12 cellular contexts compared by ENCODE assay signal in genomic region chr7:32881074-32881982, GRCh38. TPM values are rescaled to one million over a fixed set of nuclear protein-coding genes. Genes with fewer than 3 reads are reported as not detected.
A peak's percentile ranks its signal among the peaks of the same experiment; 100 is the strongest.
DNase-seq lines count a peak whose midpoint lies in the region; ATAC-seq and TF ChIP-seq lines count a peak whose summit lies in the region.
"Had no signal": no experiment of that assay in that cellular context is flagged by ENCODE, and none has a peak within 500 bp of the region (broad histone marks: within the 10 kb centered on the region; RNA-seq: fewer than 3 reads in every experiment).

No MANE protein-coding gene starts in this region.

- H4K20me1 ChIP-seq in SK-N-SH (ENCODE audit: insufficient read depth), result peaks cover 88% of the 10 kb centered on the region

- no peak overlapping the region for H3K4me3 Mint-ChIP-seq in stimulated activated naive CD8-positive, alpha-beta T cell treated with anti-CD3 and anti-CD28 coated beads, Interleukin-15, Interleukin-2, amounts not matched to agents 100 ng/mL and 50 ng/mL, for 24 hours
- no peak overlapping the region for H3K4me3 Mint-ChIP-seq in stimulated activated naive CD8-positive, alpha-beta T cell treated with anti-CD3 and anti-CD28 coated beads, Interleukin-15, amount 100 ng/mL, for 72 hours

- H3K79me2 ChIP-seq in SK-N-SH (ENCODE audit: insufficient read depth), result peaks cover 100% of the 10 kb centered on the region

- H3K27me3 ChIP-seq in SK-N-SH (ENCODE audit: insufficient read depth) (no peaks in the 10 kb centered on the region), tibial nerve (no peaks in the 10 kb centered on the region)

- H3K9me3 ChIP-seq in SK-N-SH (no peaks in the 10 kb centered on the region), tibial nerve (no peaks in the 10 kb centered on the region)

- H3K9me2 ChIP-seq in SK-N-SH, result no peaks in the 10 kb centered on the region

- peaks cover 35% of the 10 kb centered on the region for H3F3A ChIP-seq in SK-N-SH (replicated peaks; ENCODE audit: insufficient read depth)

- no peak for TF ChIP-seq POLR2A in tibial nerve (IDR thresholded peaks at IDR 0.05)

- H3K27ac Mint-ChIP-seq in stimulated activated naive CD8-positive, alpha-beta T cell treated with anti-CD3 and anti-CD28 coated beads, Interleukin-15, Interleukin-2, amounts not matched to agents 100 ng/mL and 50 ng/mL, for 24 hours, result peak overlapping the region; percentile 24
- no peak overlapping the region for H3K27ac Mint-ChIP-seq in stimulated activated naive CD8-positive, alpha-beta T cell treated with anti-CD3 and anti-CD28 coated beads, Interleukin-15, amount 100 ng/mL, for 72 hours

- H3K4me2 ChIP-seq in SK-N-SH, result peak overlapping the region; percentile 58

- TF ChIP-seq CTCF in SK-N-SH (IDR thresholded peaks at IDR 0.05) (no peak), tibial nerve (IDR thresholded peaks at IDR 0.05) (no peak)

- H3K27ac ChIP-seq in SK-N-SH (ENCODE audit: low read depth in 2 of 2, low read length in 1 of 2) (peak overlapping the region; percentile 40 to 60), tibial nerve (peak overlapping the region in 1 of 4 donors; percentile 9)

- CTCF ChIA-PET in SK-N-SH (lab: Yijun Ruan, JAX), result interaction anchor here (0.6 to 4.0 kb wide), 4 partner anchors 20 to 81 kb away, joined by 3 to 18 read pairs (median 6); no protein-coding TSS in a partner anchor

- H3K4me1 ChIP-seq in SK-N-SH (ENCODE audit: control insufficient read depth in 1 of 2, insufficient read depth in 2 of 2, low read depth in 1 of 2, low read length in 1 of 2) (peaks cover 4 to 30% of the 10 kb centered on the region in 2 experiments; a peak in 3 of 4 replicates), tibial nerve (peaks cover 0 to 97% (median 13%) of the 10 kb centered on the region in 4 donors)

- peaks cover 0 to 29% of the 10 kb centered on the region in 2 experiments for H3K36me3 ChIP-seq in SK-N-SH (replicated peaks in 1 of 2; ENCODE audit: control insufficient read depth in 1 of 2, insufficient read depth in 2 of 2, low read length in 1 of 2)
- H3K36me3 ChIP-seq in tibial nerve, result no peaks in the 10 kb centered on the region

- H3K9me3 Mint-ChIP-seq in stimulated activated naive CD8-positive, alpha-beta T cell treated with anti-CD3 and anti-CD28 coated beads, Interleukin-15, Interleukin-2, amounts not matched to agents 100 ng/mL and 50 ng/mL, for 24 hours, result no peaks in the 10 kb centered on the region
- no peaks in the 10 kb centered on the region for H3K9me3 Mint-ChIP-seq in stimulated activated naive CD8-positive, alpha-beta T cell treated with anti-CD3 and anti-CD28 coated beads, Interleukin-15, amount 100 ng/mL, for 72 hours

- H3K4me1 Mint-ChIP-seq in stimulated activated naive CD8-positive, alpha-beta T cell treated with anti-CD3 and anti-CD28 coated beads, Interleukin-15, Interleukin-2, amounts not matched to agents 100 ng/mL and 50 ng/mL, for 24 hours (ENCODE audit: low read depth), result peaks cover 70% of the 10 kb centered on the region
- H3K4me1 Mint-ChIP-seq in stimulated activated naive CD8-positive, alpha-beta T cell treated with anti-CD3 and anti-CD28 coated beads, Interleukin-15, amount 100 ng/mL, for 72 hours, result peaks cover 30% of the 10 kb centered on the region

- H3K36me3 Mint-ChIP-seq in stimulated activated naive CD8-positive, alpha-beta T cell treated with anti-CD3 and anti-CD28 coated beads, Interleukin-15, Interleukin-2, amounts not matched to agents 100 ng/mL and 50 ng/mL, for 24 hours (ENCODE audit: low read depth), result peaks cover 35% of the 10 kb centered on the region

- H2AFZ ChIP-seq in SK-N-SH (ENCODE audit: low read depth), result no peak overlapping the region

- 66% methylated on average over 2 of the region's 2 CpGs for WGBS in SK-N-SH (ENCODE audit: low lambda C conversion rate)
- 45 to 59% methylated on average over 2 of the region's 2 CpGs for WGBS in tibial nerve, 2 donors

- no peak for ATAC-seq in stimulated activated naive CD8-positive, alpha-beta T cell treated with anti-CD3 and anti-CD28 coated beads, Interleukin-15, amount 100 ng/mL, for 72 hours
- ATAC-seq in GM18873 (IDR thresholded peaks at IDR 0.05; ENCODE audit: low FRiP score, unreplicated experiment) (no peak), GM19467 (IDR thresholded peaks at IDR 0.05; ENCODE audit: unreplicated experiment) (no peak)
- ATAC-seq: sciatic nerve had no signal

- H3K9ac ChIP-seq in SK-N-SH, result no peak overlapping the region

- H3K27me3 Mint-ChIP-seq in stimulated activated naive CD8-positive, alpha-beta T cell treated with anti-CD3 and anti-CD28 coated beads, Interleukin-15, Interleukin-2, amounts not matched to agents 100 ng/mL and 50 ng/mL, for 24 hours, result no peaks in the 10 kb centered on the region
- no peaks in the 10 kb centered on the region for H3K27me3 Mint-ChIP-seq in stimulated activated naive CD8-positive, alpha-beta T cell treated with anti-CD3 and anti-CD28 coated beads, Interleukin-15, amount 100 ng/mL, for 72 hours

- no peak overlapping the region for H3K4me3 ChIP-seq in SK-N-SH (ENCODE audit: low read depth in 2 of 2, low read length in 1 of 2)
- H3K4me3 ChIP-seq in tibial nerve, result no peak overlapping the region
- H3K4me3 ChIP-seq: coronary artery had no signal

- no peak for TF ChIP-seq EP300 in SK-N-SH (IDR thresholded peaks at IDR 0.05; ENCODE audit: borderline replicate concordance in 1 of 2, low read depth in 1 of 2, low read length in 1 of 2)
- TF ChIP-seq EP300 in tibial nerve (IDR thresholded peaks at IDR 0.05), result no peak

- POLR2A ChIA-PET in SK-N-SH (lab: Yijun Ruan, JAX), result no interaction called here

- DNase-seq in stimulated activated naive CD8-positive, alpha-beta T cell treated with anti-CD3 and anti-CD28 coated beads, Interleukin-15, amount 100 ng/mL, for 72 hours, result no peak
- DNase-seq in SK-N-SH (no peak), iris pigment epithelial cell (ENCODE audit: low read depth) (peak; percentile 26), midbrain (lab: John Stamatoyannopoulos, UW) (no peak), tibial nerve (ENCODE audit: low spot score in 2 of 2) (no peak)
- DNase-seq: activated T-cell treated with anti-CD3 and anti-CD28 coated beads, Interleukin-2, amount 50 U/mL, for 48 hours; Karpas-422 had no signal

- TF ChIP-seq RAD21 in SK-N-SH (IDR thresholded peaks at IDR 0.05; ENCODE audit: low read length), result no peak

TF ChIP-seq in SK-N-SH, 30 proteins besides CTCF, POLR2A, EP300 and RAD21 (continues in another document):
- TF ChIP-seq REST (IDR thresholded peaks at IDR 0.05; ENCODE audit: low read depth, low read length) (no peak), FOXM1 (IDR thresholded peaks at IDR 0.05; ENCODE audit: low read depth) (no peak), YY1 (IDR thresholded peaks at IDR 0.05; ENCODE audit: low read depth) (no peak), FOXJ3 (CRISPR knock-in tag; IDR thresholded peaks at IDR 0.05) (no peak), PBX3 (IDR thresholded peaks at IDR 0.05) (peak; percentile 69), GATA2 (CRISPR knock-in tag; IDR thresholded peaks at IDR 0.05) (no peak), NFIC (IDR thresholded peaks at IDR 0.05; ENCODE audit: borderline replicate concordance) (no peak), MEF2A (IDR thresholded peaks at IDR 0.05; ENCODE audit: borderline replicate concordance, low read depth) (no peak), RXRA (IDR thresholded peaks at IDR 0.05; ENCODE audit: borderline replicate concordance, low read depth) (0 out of 2 replicates have a peak, but pooled peaks have one; percentile 11), JUND (IDR thresholded peaks at IDR 0.05) (no peak), CHD2 (IDR thresholded peaks at IDR 0.05; ENCODE audit: low read length, partially characterized antibody) (no peak), TCF12 (IDR thresholded peaks at IDR 0.05) (peak; percentile 39)

RNA-seq across cellular contexts. Expression of gene KBTBD2, which starts 10.2 kb away (rescaled TPM):
- 23.6 and 28.3 TPM in 2 replicates for polyA plus RNA-seq in SK-N-SH (2012; rRNA removed)
- 32.5 and 37.1 TPM in 2 replicates for polyA plus RNA-seq in SK-N-SH (2012; cell fraction: cytosol; rRNA removed)
- polyA plus RNA-seq in SK-N-SH (2012; cell fraction: nucleus; rRNA removed), result 18.4 and 43.0 TPM in 2 replicates
- 10 to 100 TPM; 29.1 to 46.7 (median 42.7) TPM for total RNA-seq in tibial nerve
